Comparison of ENCODE assay signal across 1 cellular context in the genomic region with DNA sequence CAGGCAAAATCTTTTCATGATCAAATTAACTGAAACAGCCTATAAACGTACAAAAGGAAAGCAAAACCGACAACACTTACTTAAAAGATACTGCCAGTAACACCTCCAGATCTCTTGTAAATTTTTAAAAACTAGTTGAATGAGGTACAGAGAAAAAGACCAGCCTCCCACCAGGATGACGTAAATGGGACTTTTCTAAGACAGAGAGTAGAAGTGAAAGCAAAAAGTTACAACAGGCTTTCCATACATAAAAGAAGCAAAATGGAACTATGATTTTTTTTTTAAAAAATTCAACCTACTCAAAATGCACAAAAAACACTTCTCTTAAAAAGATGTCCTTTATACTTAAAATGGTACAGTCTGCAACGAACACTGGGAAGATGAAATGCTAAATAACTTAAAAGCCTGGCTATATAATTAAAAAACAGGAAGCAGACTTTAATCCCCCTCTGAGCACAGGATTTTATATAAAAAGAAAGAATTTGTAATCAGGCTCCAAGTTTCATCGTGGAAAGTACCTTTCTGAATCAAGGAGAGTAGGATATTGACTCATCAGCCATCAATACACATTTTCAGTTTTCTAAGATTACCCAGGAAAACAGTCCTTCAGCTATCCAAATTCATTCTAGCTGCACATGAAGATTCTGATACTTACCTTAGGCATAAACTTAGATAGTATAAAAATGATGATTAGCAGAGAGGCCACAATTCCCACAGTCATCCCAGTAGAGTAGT.
TF ChIP-seq lines count a peak whose summit lies in the region.

No MANE protein-coding gene starts in this region.

TF ChIP-seq in SK-N-SH, 30 proteins besides CTCF, POLR2A, EP300 and RAD21 (continued from another document):
- TF ChIP-seq REST (IDR thresholded peaks at IDR 0.05; ENCODE audit: low read depth, low read length): no peak
- TF ChIP-seq JUND (IDR thresholded peaks at IDR 0.05): no peak
- no peak for TF ChIP-seq MEF2A (IDR thresholded peaks at IDR 0.05; ENCODE audit: borderline replicate concordance, low read depth)
- TF ChIP-seq EZH2phosphoT487 (IDR thresholded peaks at IDR 0.05; ENCODE audit: borderline replicate concordance, low read depth): no peak
- no peak for TF ChIP-seq GABPA (IDR thresholded peaks at IDR 0.05; ENCODE audit: low read depth)
- TF ChIP-seq RCOR1 (IDR thresholded peaks at IDR 0.05; ENCODE audit: low read length): no peak
- no peak for TF ChIP-seq USF1 (IDR thresholded peaks at IDR 0.05; ENCODE audit: borderline replicate concordance, low read depth)
- TF ChIP-seq NRF1 (IDR thresholded peaks at IDR 0.05; ENCODE audit: low read depth, low read length): no peak
- no peak for TF ChIP-seq ELF1 (IDR thresholded peaks at IDR 0.05)
- TF ChIP-seq, protein P1, sequence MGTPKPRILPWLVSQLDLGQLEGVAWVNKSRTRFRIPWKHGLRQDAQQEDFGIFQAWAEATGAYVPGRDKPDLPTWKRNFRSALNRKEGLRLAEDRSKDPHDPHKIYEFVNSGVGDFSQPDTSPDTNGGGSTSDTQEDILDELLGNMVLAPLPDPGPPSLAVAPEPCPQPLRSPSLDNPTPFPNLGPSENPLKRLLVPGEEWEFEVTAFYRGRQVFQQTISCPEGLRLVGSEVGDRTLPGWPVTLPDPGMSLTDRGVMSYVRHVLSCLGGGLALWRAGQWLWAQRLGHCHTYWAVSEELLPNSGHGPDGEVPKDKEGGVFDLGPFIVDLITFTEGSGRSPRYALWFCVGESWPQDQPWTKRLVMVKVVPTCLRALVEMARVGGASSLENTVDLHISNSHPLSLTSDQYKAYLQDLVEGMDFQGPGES (IDR thresholded peaks at IDR 0.05; ENCODE audit: low read depth, low read length): no peak
TF ChIP-seq in SK-N-SH: peak in this region for 0.
